ENCODE assay signal across 1 cellular context in genomic region chr22:46830841-46831240, GRCh38.
TF ChIP-seq lines count a peak whose summit lies in the region.

No MANE protein-coding gene starts in this region.

TF ChIP-seq in IMR-90, 13 proteins besides CTCF, POLR2A, EP300 and RAD21 (continued from another document):
- no peak for TF ChIP-seq SMC3 (IDR thresholded peaks at IDR 0.05; ENCODE audit: low read depth, low read length)
TF ChIP-seq in IMR-90: peak in this region for 0.
